ENCODE assay signal across 8 cellular contexts in genomic region chr13:110561335-110562033, GRCh38. TPM values are rescaled to one million over a fixed set of nuclear protein-coding genes. Genes with fewer than 3 reads are reported as not detected.
DNase-seq lines count a peak whose midpoint lies in the region; FAIRE-seq and TF ChIP-seq lines count a peak whose summit lies in the region.

Gene RAB20 (minus strand): TSS chr13:110561722. CDS start chr13:110561519, 203 bp downstream.

- H3K27me3 Mint-ChIP-seq in HFFc6 (ENCODE audit: insufficient read depth) = peaks cover 25% of the 10 kb centered on the region

- in situ Hi-C loops in GM13976 (cut with MboI; ENCODE audit: low sequenced_read_pairs, unreplicated experiment) = no loop called here

- TF ChIP-seq CTCF in GM13976 (IDR thresholded peaks at IDR 0.05; ENCODE audit: borderline replicate concordance, control extremely low read depth, extremely low read depth, insufficient read depth, missing control alignments) (no peak), HFFc6 (IDR thresholded peaks at IDR 0.05) (no peak), VCaP (conservative IDR thresholded peaks at IDR 0.05) (peak; percentile 1; the same call in 1 of the 2 replicates), bronchial epithelial cell (IDR thresholded peaks at IDR 0.05; ENCODE audit: insufficient read depth, low read length, severe bottlenecking) (no peak)

- H3K4me3 ChIP-seq in bronchial epithelial cell (ENCODE audit: low read depth, low read length) = peak within 1 kb of the TSS; percentile 72

- no peaks in the 10 kb centered on the region for H3K27me3 ChIP-seq in bronchial epithelial cell (ENCODE audit: control insufficient read depth, insufficient read depth, low read length)

- peak within 1 kb of the TSS; percentile 94 for H3K4me3 Mint-ChIP-seq in HFFc6

- peak; percentile 91 for DNase-seq in GM13976 (ENCODE audit: low spot score)
- peak; percentile 48 for DNase-seq in HFFc6
- peak; percentile 34 for DNase-seq in NCI-H1048 (lab: John Stamatoyannopoulos, UW)
- peak; percentile 49 for DNase-seq in bronchial epithelial cell (ENCODE audit: low read depth)
- DNase-seq in islet precursor cell = peak; percentile 94
- DNase-seq in stimulated activated CD4-positive, alpha-beta T cell treated with anti-CD3 and anti-CD28 coated beads, Interleukin-12 subunit alpha, Interleukin-12 subunit beta, amount 100 ng/mL, for 4 hours = peak; percentile 54
- DNase-seq in NCI-H187 treated with DMSO at 0.1 percent for 48 hours (lab: John Stamatoyannopoulos, UW) = no peak

- FAIRE-seq in bronchial epithelial cell (lab: Jason Lieb, UNC) = no peak

- H3K27ac ChIP-seq in VCaP = peak within 1 kb of the TSS; percentile 99

- peaks cover 5% of the 10 kb centered on the region for H3K9me3 Mint-ChIP-seq in HFFc6

- H3K36me3 Mint-ChIP-seq in HFFc6 (ENCODE audit: low read depth) = no peaks in the 10 kb centered on the region

- H3K27ac Mint-ChIP-seq in HFFc6 = peak within 1 kb of the TSS; percentile 43

- no peaks in the 10 kb centered on the region for H3K36me3 ChIP-seq in bronchial epithelial cell (ENCODE audit: control insufficient read depth, insufficient read depth, low read length)

- peaks cover 25% of the 10 kb centered on the region for H3K4me1 Mint-ChIP-seq in HFFc6 (ENCODE audit: low read depth)

RNA-seq across cellular contexts. Expression of gene RAB20, which starts in this region (rescaled TPM):
- total RNA-seq in HFFc6 (2021; fragmentation: NEBNext Ultra II Directional; extraction: Animal tissue kit (Norgen Biotek cat#: 25700)) = 1 to 10 TPM in 1 of 6 experiments, under 1 TPM in 5; 0.40 to 1.0 (median 0.74) TPM
- total RNA-seq in bronchial epithelial cell = 5.1 and 8.2 TPM in 2 replicates
